ENCODE assay signal across 8 cellular contexts in the genomic region with DNA sequence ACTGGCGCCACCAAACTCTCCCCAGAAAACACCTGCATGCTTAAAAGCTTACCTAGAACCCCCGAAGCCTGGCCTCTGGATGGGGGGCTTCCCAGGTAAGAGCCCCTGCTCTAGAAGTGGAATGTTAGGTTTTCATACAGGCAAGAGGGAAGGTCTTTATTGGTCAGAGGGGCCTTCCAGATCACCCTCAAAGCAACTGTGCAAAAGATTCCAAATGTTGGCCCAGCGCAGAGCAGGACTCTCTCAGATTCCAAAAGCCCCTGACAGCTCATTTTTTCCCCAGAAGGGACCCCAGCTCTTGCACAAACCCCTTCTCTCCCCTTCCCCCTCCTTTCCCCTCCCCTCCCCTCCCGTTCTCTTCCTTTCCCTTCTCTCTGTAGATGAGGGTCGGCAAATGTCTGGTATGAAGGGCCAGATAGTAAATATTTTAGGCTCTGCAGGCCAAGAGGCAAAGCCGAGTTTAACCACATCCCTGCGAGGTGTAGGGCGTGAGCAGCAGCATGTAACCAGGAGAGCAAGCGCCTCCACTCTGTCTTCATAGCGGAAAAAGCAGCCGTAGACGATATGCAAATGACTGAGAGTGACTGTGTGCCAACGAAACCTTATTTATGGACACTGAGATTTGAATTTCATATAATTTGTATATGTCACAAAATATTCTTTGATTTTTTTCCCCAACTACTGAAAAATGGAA.
DNase-seq lines count a peak whose midpoint lies in the region; ATAC-seq and TF ChIP-seq lines count a peak whose summit lies in the region.

No MANE protein-coding gene starts in this region.

- peaks cover 22% of the 10 kb centered on the region for H3K4me1 Mint-ChIP-seq in endodermal cell

- peak; percentile 73 for ATAC-seq in GM19438 (IDR thresholded peaks at IDR 0.05; ENCODE audit: low read depth, unreplicated experiment)
- peak; percentile 48 for ATAC-seq in HG03457 (IDR thresholded peaks at IDR 0.05; ENCODE audit: unreplicated experiment)

- H3K27ac ChIP-seq in BLaER1 treated with 17β-estradiol and CSF1 and Interleukin-3, amounts not matched to agents 10 nM and 100 nM: peak overlapping the region in 10 of 11 experiments; percentile 58 to 78 (median 68); a peak in 20 of 22 replicates
- no peak overlapping the region for H3K27ac ChIP-seq in endodermal cell (ENCODE audit: low read depth, low read length)
- H3K27ac ChIP-seq in tibial nerve: no peak overlapping the region

- peak overlapping the region in 8 of 10 experiments; percentile 2 to 64 (median 45); a peak in 12 of 20 replicates for H3K4me3 ChIP-seq in BLaER1 treated with 17β-estradiol and CSF1 and Interleukin-3, amounts not matched to agents 10 nM and 100 nM
- H3K4me3 ChIP-seq in endodermal cell (ENCODE audit: low read length) (no peak overlapping the region), tibial nerve (no peak overlapping the region)

- H3K4me2 ChIP-seq in BLaER1 treated with 17β-estradiol and CSF1 and Interleukin-3, amounts not matched to agents 10 nM and 100 nM: peak overlapping the region; percentile 84 to 100 (median 97)

- no peaks in the 10 kb centered on the region for H3K36me3 ChIP-seq in BLaER1 treated with 17β-estradiol and CSF1 and Interleukin-3, amounts not matched to agents 10 nM and 100 nM
- peaks cover 4% of the 10 kb centered on the region for H3K36me3 ChIP-seq in endodermal cell (ENCODE audit: control insufficient read depth, insufficient read depth, low read length)
- no peaks in the 10 kb centered on the region for H3K36me3 ChIP-seq in tibial nerve

- WGBS in endodermal cell (ENCODE audit: insufficient coverage in 1 of 2, insufficient read length in 1 of 2), 2 experiments: 88 to 92% methylated on average over 8 to 13 of the region's 13 CpGs
- 73% methylated on average over 13 of the region's 13 CpGs for WGBS in tibial nerve, 2 donors

- H3K27ac Mint-ChIP-seq in endodermal cell: no peak overlapping the region

- no peaks in the 10 kb centered on the region for H3K9me3 Mint-ChIP-seq in endodermal cell

- peaks cover 100% of the 10 kb centered on the region in 10 experiments for H3K4me1 ChIP-seq in BLaER1 treated with 17β-estradiol and CSF1 and Interleukin-3, amounts not matched to agents 10 nM and 100 nM
- H3K4me1 ChIP-seq in endodermal cell (ENCODE audit: control insufficient read depth, insufficient read depth, low read length) (peaks cover 7% of the 10 kb centered on the region), tibial nerve (peaks cover 0 to 42% (median 23%) of the 10 kb centered on the region in 4 donors)

- peak overlapping the region in 10 of 11 experiments; percentile 32 to 75 (median 58); a peak in 18 of 22 replicates for H3K9ac ChIP-seq in BLaER1 treated with 17β-estradiol and CSF1 and Interleukin-3, amounts not matched to agents 10 nM and 100 nM
- H3K9ac ChIP-seq in endodermal cell (ENCODE audit: extremely low read depth, low read length, poor library complexity, severe bottlenecking): no peak overlapping the region

- H3K27me3 ChIP-seq in BLaER1 treated with 17β-estradiol and CSF1 and Interleukin-3, amounts not matched to agents 10 nM and 100 nM: no peaks in the 10 kb centered on the region
- H3K27me3 ChIP-seq in endodermal cell (ENCODE audit: control insufficient read depth, insufficient read depth, low read length, poor library complexity, severe bottlenecking): no peaks in the 10 kb centered on the region
- H3K27me3 ChIP-seq in tibial nerve: no peaks in the 10 kb centered on the region

- peaks cover 0 to 15% (median 0%) of the 10 kb centered on the region in 11 experiments; a peak in 3 of 22 replicates for H4K20me1 ChIP-seq in BLaER1 treated with 17β-estradiol and CSF1 and Interleukin-3, amounts not matched to agents 10 nM and 100 nM

- H3K36me3 Mint-ChIP-seq in endodermal cell (ENCODE audit: low read depth): peaks cover 6% of the 10 kb centered on the region

- peak in 3 of 4 experiments; percentile 4 to 23 (median 15) for DNase-seq in activated CD4-positive, CD25-positive, alpha-beta regulatory T cell (lab: John Stamatoyannopoulos, UW)
- DNase-seq in endodermal cell (peak; percentile 38), tibial nerve (ENCODE audit: low spot score in 2 of 2) (no peak), NCI-H2029 (lab: John Stamatoyannopoulos, UW) (no peak)
- peak; percentile 26 to 63 for DNase-seq in stimulated activated CD4-positive, alpha-beta T cell treated with anti-CD3 and anti-CD28 coated beads, Interleukin-12 subunit alpha, Interleukin-12 subunit beta, amount 100 ng/mL, for 24 hours (ENCODE audit: low read depth in 2 of 2)

- no peaks in the 10 kb centered on the region for H3K27me3 Mint-ChIP-seq in endodermal cell (ENCODE audit: insufficient read depth)

- no peak for TF ChIP-seq POLR2A in tibial nerve (IDR thresholded peaks at IDR 0.05)

- no peaks in the 10 kb centered on the region for H3K9me3 ChIP-seq in BLaER1 treated with 17β-estradiol and CSF1 and Interleukin-3, amounts not matched to agents 10 nM and 100 nM (replicated peaks in 1 of 11)
- H3K9me3 ChIP-seq in endodermal cell (ENCODE audit: control insufficient read depth, low read length): no peaks in the 10 kb centered on the region
- H3K9me3 ChIP-seq in tibial nerve: no peaks in the 10 kb centered on the region

- no peak for TF ChIP-seq EP300 in tibial nerve (IDR thresholded peaks at IDR 0.05)

- no peak overlapping the region for H3K4me3 Mint-ChIP-seq in endodermal cell

- TF ChIP-seq CTCF in endodermal cell (conservative IDR thresholded peaks at IDR 0.05) (no peak), tibial nerve (IDR thresholded peaks at IDR 0.05) (no peak)

Comparison
In these comparisons a context has a peak if more than half of its experiments do, and no peak if none do; other contexts are left out.
1. H3K27ac ChIP-seq: peak in BLaER1 treated with 17β-estradiol and CSF1 and Interleukin-3, amounts not matched to agents 10 nM and 100 nM (10 of 11); none in endodermal cell (single experiment) and tibial nerve (0 of 4).
2. H3K4me3 ChIP-seq: peak in BLaER1 treated with 17β-estradiol and CSF1 and Interleukin-3, amounts not matched to agents 10 nM and 100 nM (8 of 10); none in endodermal cell (single experiment) and tibial nerve (0 of 4).
3. DNase-seq: peak in activated CD4-positive, CD25-positive, alpha-beta regulatory T cell (3 of 4), endodermal cell (single experiment) and stimulated activated CD4-positive, alpha-beta T cell treated with anti-CD3 and anti-CD28 coated beads, Interleukin-12 subunit alpha, Interleukin-12 subunit beta, amount 100 ng/mL, for 24 hours (2 of 2); none in tibial nerve (0 of 2) and NCI-H2029 (single experiment).